In the genomic region with DNA sequence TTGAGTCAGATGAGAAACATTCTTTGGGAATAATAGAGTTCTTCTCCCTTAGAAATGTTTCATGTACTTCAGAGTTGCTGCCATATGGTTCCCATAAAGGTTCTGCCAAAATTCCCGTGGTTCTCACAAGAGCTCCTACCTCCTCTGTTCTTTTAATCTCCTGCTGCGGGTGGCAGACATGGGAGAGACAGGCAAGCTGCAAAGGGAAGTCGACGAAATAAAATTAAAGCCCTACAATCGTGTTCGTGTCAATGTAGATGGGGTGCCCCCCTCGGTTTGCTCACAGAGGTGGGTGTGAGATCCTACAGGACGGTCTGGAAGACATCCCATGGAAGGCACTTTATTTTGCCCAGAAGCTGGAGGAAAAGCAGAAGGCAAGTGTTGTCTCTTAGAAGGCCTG, we compare ENCODE assay signal across 19 cellular contexts.
"Had no signal": no experiment of that assay in that cellular context is flagged by ENCODE, and none has a peak within 500 bp of the region (broad histone marks: within the 10 kb centered on the region; RNA-seq: fewer than 3 reads in every experiment).

No MANE protein-coding gene starts in this region.

- H3K27me3 ChIP-seq: cardiac muscle cell, neutrophil, transverse colon, uterus had no signal

- DNase-seq: activated CD4-positive, alpha-beta T cell treated with anti-CD3 and anti-CD28 coated beads for 36 hours; activated CD4-positive, alpha-beta T cell treated with anti-CD3 and anti-CD28 coated beads, Interleukin-2, amount 50 U/mL, for 48 hours; activated naive CD8-positive, alpha-beta T cell treated with anti-CD3 and anti-CD28 coated beads for 36 hours; activated T-cell treated with anti-CD3 and anti-CD28 coated beads for 4 hours; amniotic stem cell; effector memory CD8-positive, alpha-beta T cell; foreskin keratinocyte; immature natural killer cell; left ventricle myocardium superior; naive thymus-derived CD4-positive, alpha-beta T cell; retina; stimulated activated CD4-positive, alpha-beta T cell treated with anti-CD3 and anti-CD28 coated beads, Interleukin-12 subunit alpha, Interleukin-12 subunit beta, amount 100 ng/mL, for 4 hours; stimulated activated CD4-positive, alpha-beta T cell treated with anti-CD3 and anti-CD28 coated beads, Interleukin-1b, Interleukin-23, amount 100 ng/mL, for 48 hours; stimulated activated CD8-positive, alpha-beta memory T cell treated with anti-CD3 and anti-CD28 coated beads, Interleukin-4, amount 100 ng/mL, for 48 hours; stimulated activated naive CD8-positive, alpha-beta T cell treated with anti-CD3 and anti-CD28 coated beads, Interleukin-15, Interleukin-2, amounts not matched to agents 100 U/mL and 50 U/mL, for 24 hours; transverse colon; uterus had no signal

- H3K9me3 ChIP-seq: neutrophil, transverse colon, uterus had no signal

- H3K36me3 ChIP-seq: cardiac muscle cell, neutrophil, transverse colon, uterus had no signal

- H3K27ac ChIP-seq: cardiac muscle cell, foreskin keratinocyte, neutrophil, transverse colon, uterus had no signal

- H3K4me3 ChIP-seq: cardiac muscle cell, transverse colon, uterus had no signal

- H3K4me1 ChIP-seq: foreskin keratinocyte, transverse colon, uterus had no signal
